In genomic region chr19:1239796-1240737, GRCh38 we compare ENCODE assay signal across 1 cellular context.
TF ChIP-seq lines count a peak whose summit lies in the region.

No MANE protein-coding gene starts in this region.

TF ChIP-seq in K562, 482 proteins besides CTCF, POLR2A, EP300 and RAD21 (continued from another document and continues in another):
- TF ChIP-seq CEBPZ (IDR thresholded peaks at IDR 0.05; ENCODE audit: borderline replicate concordance, low read depth, low read length) (no peak), KDM1A (IDR thresholded peaks at IDR 0.05) (no peak), E2F3 (CRISPR knock-in tag; IDR thresholded peaks at IDR 0.05) (peak; percentile 57; the same call in 1 of the 2 replicates), ZFP36 (IDR thresholded peaks at IDR 0.05; ENCODE audit: low read depth, low read length, partially characterized antibody) (no peak), RBFOX2 (IDR thresholded peaks at IDR 0.05; ENCODE audit: low read depth, low read length) (peak; percentile 73), ILK (tag; IDR thresholded peaks at IDR 0.05; ENCODE audit: borderline replicate concordance, low read depth) (no peak), ZFX (CRISPR knock-in tag; IDR thresholded peaks at IDR 0.05) (peak; percentile 94), ZBTB40 (IDR thresholded peaks at IDR 0.05) (0 out of 2 replicates have a peak, but pooled peaks have one; percentile 17), ZBTB40 (CRISPR knock-in tag; IDR thresholded peaks at IDR 0.05) (no peak), ZNF239 (CRISPR knock-in tag; IDR thresholded peaks at IDR 0.05) (no peak), HCFC1 (IDR thresholded peaks at IDR 0.05; ENCODE audit: low read depth, low read length) (peak; percentile 57), RBBP5 (IDR thresholded peaks at IDR 0.05; ENCODE audit: borderline replicate concordance, insufficient read depth, low read length, poor library complexity, severe bottlenecking) (peak; percentile 84), ZSCAN32 (CRISPR knock-in tag; IDR thresholded peaks at IDR 0.05) (peak; percentile 64; the same call in 1 of the 2 replicates), ZBTB43 (CRISPR knock-in tag; IDR thresholded peaks at IDR 0.05) (no peak), E2F4 (CRISPR knock-in tag; IDR thresholded peaks at IDR 0.05; ENCODE audit: low read depth) (no peak), WHSC1 (IDR thresholded peaks at IDR 0.05; ENCODE audit: low read length) (no peak), SMC3 (conservative IDR thresholded peaks at IDR 0.05; ENCODE audit: insufficient read depth, low read depth, low read length) (peak; percentile 85), PRDM10 (IDR thresholded peaks at IDR 0.05; ENCODE audit: partially characterized antibody) (peak; percentile 55), MXI1 (IDR thresholded peaks at IDR 0.05; ENCODE audit: low read depth, low read length) (no peak), RB1 (IDR thresholded peaks at IDR 0.05; ENCODE audit: low read depth) (peak; percentile 98), NCOA4 (IDR thresholded peaks at IDR 0.05; ENCODE audit: partially characterized antibody) (no peak), MITF (IDR thresholded peaks at IDR 0.05) (peak; percentile 7; the same call in 1 of the 2 replicates), GTF2F1 (IDR thresholded peaks at IDR 0.05; ENCODE audit: low read depth, low read length) (no peak), CXXC5 (CRISPR knock-in tag; IDR thresholded peaks at IDR 0.05) (peak; percentile 99), FOS (IDR thresholded peaks at IDR 0.05; ENCODE audit: extremely low read depth, insufficient read length) (no peak), BHLHE40 (IDR thresholded peaks at IDR 0.05; ENCODE audit: low read length) (peak; percentile 85), ZNF583 (CRISPR knock-in tag; IDR thresholded peaks at IDR 0.05) (peak; percentile 46; the same call in 1 of the 2 replicates), RBM14 (IDR thresholded peaks at IDR 0.05; ENCODE audit: borderline replicate concordance, insufficient read depth, low read depth, low read length) (no peak), DPF2 (IDR thresholded peaks at IDR 0.05) (no peak; the same call in 1 of the 2 replicates), ZNF282 (CRISPR knock-in tag; IDR thresholded peaks at IDR 0.05) (no peak), SETDB1 (IDR thresholded peaks at IDR 0.05; ENCODE audit: low read length) (no peak), CREM (IDR thresholded peaks at IDR 0.05; ENCODE audit: low read depth) (peak; percentile 98), PBX2 (CRISPR knock-in tag; IDR thresholded peaks at IDR 0.05; ENCODE audit: low read depth) (no peak), PBX2 (tag; conservative IDR thresholded peaks at IDR 0.05; ENCODE audit: low read depth) (no peak), MTA2 (IDR thresholded peaks at IDR 0.05; ENCODE audit: low read depth) (no peak), SUPT5H (IDR thresholded peaks at IDR 0.05) (peak; percentile 48; the same call in 1 of the 2 replicates)
